9 cellular contexts compared by ENCODE assay signal in the genomic region with DNA sequence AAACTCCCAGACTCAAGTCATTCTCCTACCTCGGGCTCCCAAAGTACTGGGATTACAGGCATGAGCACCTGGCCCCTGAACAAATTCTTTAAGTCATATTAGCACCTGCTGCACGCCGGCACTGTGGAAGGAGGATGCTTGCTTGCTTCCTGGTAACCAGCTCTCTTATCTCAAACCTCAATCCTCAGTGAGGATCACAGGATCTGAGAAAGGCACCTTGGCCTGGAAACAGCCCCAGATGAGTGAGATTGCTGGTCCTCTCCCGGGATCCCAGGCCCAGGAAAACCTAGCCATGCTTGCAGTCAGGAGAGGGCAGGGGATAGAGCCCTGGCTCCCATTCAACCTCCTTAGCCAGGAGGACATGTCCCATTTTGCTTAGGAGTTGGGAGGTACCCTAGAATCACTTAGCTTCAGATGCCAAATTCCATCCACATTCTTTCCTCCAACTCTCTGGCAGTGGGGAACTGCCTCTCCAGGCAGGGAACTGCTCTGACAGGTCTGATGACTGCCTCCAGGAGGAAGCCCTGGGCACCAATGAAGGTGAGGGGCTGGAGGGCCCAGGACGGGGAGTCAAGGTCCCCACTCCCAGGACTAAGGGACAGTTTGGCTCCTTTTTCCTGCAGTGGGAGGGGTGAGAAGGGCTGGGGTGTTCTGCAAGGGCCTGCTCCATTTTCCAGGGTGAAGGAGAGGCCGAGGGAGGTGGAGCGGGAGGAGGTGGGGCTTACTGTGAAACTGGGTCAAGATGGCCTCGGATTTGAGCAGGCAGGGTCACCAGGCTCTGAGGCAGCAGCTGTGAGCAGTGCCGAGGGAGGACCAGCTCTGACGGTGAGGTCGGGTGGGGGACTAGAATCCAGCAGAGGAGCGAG. TPM values are rescaled to one million over a fixed set of nuclear protein-coding genes. Genes with fewer than 3 reads are reported as not detected.
DNase-seq lines count a peak whose midpoint lies in the region; ATAC-seq, FAIRE-seq and TF ChIP-seq lines count a peak whose summit lies in the region.
"Had no signal": no experiment of that assay in that cellular context is flagged by ENCODE, and none has a peak within 500 bp of the region (broad histone marks: within the 10 kb centered on the region; RNA-seq: fewer than 3 reads in every experiment).

No MANE protein-coding gene starts in this region.

- H3K27me3 ChIP-seq in bronchial epithelial cell (ENCODE audit: control insufficient read depth, insufficient read depth, low read length) (no peaks in the 10 kb centered on the region), psoas muscle (ENCODE audit: insufficient read depth in 3 of 3, low read length in 2 of 3) (no peaks in the 10 kb centered on the region)

- H3K4me1 ChIP-seq in psoas muscle: peaks cover 13% of the 10 kb centered on the region

- DNase-seq in D721Med (ENCODE audit: insufficient read length, low spot score): peak; percentile 81
- DNase-seq in bronchial epithelial cell (ENCODE audit: low read depth): peak; percentile 42
- DNase-seq in iPS-NIHi11 (ENCODE audit: low spot score): peak; percentile 42
- DNase-seq in psoas muscle: peak; percentile 68 to 87
- DNase-seq in stimulated activated naive CD8-positive, alpha-beta T cell treated with anti-CD3 and anti-CD28 coated beads, Interleukin-15, Interleukin-2, amounts not matched to agents 100 U/mL and 50 U/mL, for 24 hours: no peak
- DNase-seq in effector memory CD8-positive, alpha-beta T cell: no peak
- DNase-seq in GM20000 (ENCODE audit: low spot score): no peak

- peaks cover 3 to 8% of the 10 kb centered on the region in 2 donors for H3K27me3 Mint-ChIP-seq in effector memory CD8-positive, alpha-beta T cell

- H3K4me3 Mint-ChIP-seq in effector memory CD8-positive, alpha-beta T cell: peak overlapping the region in 1 of 2 donors; percentile 6

- no peaks in the 10 kb centered on the region for H3K9me3 Mint-ChIP-seq in effector memory CD8-positive, alpha-beta T cell

- H3K4me1 Mint-ChIP-seq in effector memory CD8-positive, alpha-beta T cell (ENCODE audit: low read depth in 2 of 2): peaks cover 0 to 7% of the 10 kb centered on the region in 2 donors

- TF ChIP-seq CTCF in D721Med (IDR thresholded peaks at IDR 0.05; ENCODE audit: insufficient read depth, missing control alignments) (no peak), bronchial epithelial cell (IDR thresholded peaks at IDR 0.05; ENCODE audit: insufficient read depth, low read length, severe bottlenecking) (no peak), psoas muscle (IDR thresholded peaks at IDR 0.05) (no peak), GM20000 (IDR thresholded peaks at IDR 0.05; ENCODE audit: extremely low read depth, missing control alignments) (no peak)

- WGBS in psoas muscle, 3 donors: 26 to 49% (median 47%) methylated on average over 12 of the region's 12 CpGs

- FAIRE-seq in D721Med (lab: Jason Lieb, UNC) (no peak), bronchial epithelial cell (lab: Jason Lieb, UNC) (no peak)

- H3K4me3 ChIP-seq in bronchial epithelial cell (ENCODE audit: low read depth, low read length) (no peak overlapping the region), psoas muscle (peak overlapping the region; percentile 38)

- H3K36me3 Mint-ChIP-seq in effector memory CD8-positive, alpha-beta T cell (ENCODE audit: insufficient read depth): peaks cover 54% of the 10 kb centered on the region

- ATAC-seq in psoas muscle (peak; percentile 59 to 82 (median 76)), GM19023 (IDR thresholded peaks at IDR 0.05; ENCODE audit: unreplicated experiment) (no peak)
- no peak for ATAC-seq in stimulated activated naive CD8-positive, alpha-beta T cell treated with anti-CD3 and anti-CD28 coated beads, Interleukin-15, Interleukin-2, amounts not matched to agents 100 U/mL and 50 U/mL, for 24 hours
- no peak for ATAC-seq in effector memory CD8-positive, alpha-beta T cell (replicated peaks)
- ATAC-seq: activated CD4-positive, CD25-positive, alpha-beta regulatory T cell treated with anti-CD3 and anti-CD28 coated beads, Interleukin-2, amount 50 U/mL, for 24 hours had no signal

- intact Hi-C loops in psoas muscle (cut with DNase I): loop anchor here in 1 of 2 donors (10.0 kb wide), 1 partner anchor 237 kb away; no protein-coding TSS in a partner anchor

- H3K27ac Mint-ChIP-seq in effector memory CD8-positive, alpha-beta T cell: peak overlapping the region in 1 of 2 donors; percentile 20

- H3K36me3 ChIP-seq in bronchial epithelial cell (ENCODE audit: control insufficient read depth, insufficient read depth, low read length) (peaks cover 14% of the 10 kb centered on the region), psoas muscle (ENCODE audit: insufficient read depth in 1 of 2, low read depth in 1 of 2) (peaks cover 0 to 38% of the 10 kb centered on the region in 2 donors)

- peak overlapping the region; percentile 61 for H3K27ac ChIP-seq in psoas muscle

- no peaks in the 10 kb centered on the region for H3K9me3 ChIP-seq in psoas muscle

RNA-seq across cellular contexts. Expression of a gene that starts 9.5 kb away (rescaled TPM):
- under 0.01 TPM in 1 of 2 replicates, not detected in the other for total RNA-seq in bronchial epithelial cell
- total RNA-seq in psoas muscle: not detected
- polyA plus RNA-seq in psoas muscle: under 1 TPM; 0.01 TPM

RNA-seq across cellular contexts. Expression of a gene that starts 12.3 kb away (rescaled TPM):
- total RNA-seq in bronchial epithelial cell (30.3 and 33.3 TPM in 2 replicates), psoas muscle (10 to 100 TPM; 53.1 to 70.6 (median 62.3) TPM)
- polyA plus RNA-seq in psoas muscle: 10 to 100 TPM; 26.6 to 34.0 (median 26.6) TPM

RNA-seq across cellular contexts. Expression of a gene that starts 28.2 kb away (rescaled TPM):
- total RNA-seq in bronchial epithelial cell (under 0.01 TPM in 1 of 2 replicates, not detected in the other), psoas muscle (1 to 10 TPM in 1 of 4 donors, under 1 TPM in 3; 0.32 to 1.0 (median 0.45) TPM)
- polyA plus RNA-seq in psoas muscle: under 1 TPM; 0.10 to 0.17 (median 0.13) TPM

Comparison
In these comparisons a context has a peak if more than half of its experiments do, and no peak if none do; other contexts are left out.
1. DNase-seq: peak in D721Med (single experiment), bronchial epithelial cell (single experiment), iPS-NIHi11 (single experiment) and psoas muscle (2 of 2); none in stimulated activated naive CD8-positive, alpha-beta T cell treated with anti-CD3 and anti-CD28 coated beads, Interleukin-15, Interleukin-2, amounts not matched to agents 100 U/mL and 50 U/mL, for 24 hours (single experiment), effector memory CD8-positive, alpha-beta T cell (0 of 3) and GM20000 (single experiment).
2. ATAC-seq: peak in psoas muscle (4 of 4); none in stimulated activated naive CD8-positive, alpha-beta T cell treated with anti-CD3 and anti-CD28 coated beads, Interleukin-15, Interleukin-2, amounts not matched to agents 100 U/mL and 50 U/mL, for 24 hours (single experiment), GM19023 (single experiment) and effector memory CD8-positive, alpha-beta T cell (single experiment).